In genomic region chr2:43225788-43226557, GRCh38 we compare ENCODE assay signal across 8 cellular contexts. TPM values are rescaled to one million over a fixed set of nuclear protein-coding genes. Genes with fewer than 3 reads are reported as not detected.
DNase-seq lines count a peak whose midpoint lies in the region; ATAC-seq, FAIRE-seq and TF ChIP-seq lines count a peak whose summit lies in the region.

No MANE protein-coding gene starts in this region.

- intact Hi-C loops in testis (cut with DNase I; ENCODE audit: low total_unique reads) = loop anchor here (5.0 to 10.0 kb wide), 3 partner anchors 254 to 381 kb away; no protein-coding TSS in a partner anchor

- TF ChIP-seq POLR2A in Peyer's patch (IDR thresholded peaks at IDR 0.05) = no peak
- peak; percentile 91 for TF ChIP-seq POLR2A in testis (IDR thresholded peaks at IDR 0.05)

- H3K36me3 ChIP-seq in Peyer's patch (peaks cover 0 to 37% (median 4%) of the 10 kb centered on the region in 3 donors), testis (ENCODE audit: low read depth, missing control alignments) (no peaks in the 10 kb centered on the region)

- H3K4me1 ChIP-seq in Peyer's patch = peaks cover 0 to 19% (median 13%) of the 10 kb centered on the region in 4 donors
- peaks cover 31% of the 10 kb centered on the region for H3K4me1 ChIP-seq in testis

- ATAC-seq in GM18868 (IDR thresholded peaks at IDR 0.05; ENCODE audit: unreplicated experiment) (peak; percentile 24), HG03108 (IDR thresholded peaks at IDR 0.05; ENCODE audit: unreplicated experiment) (peak; percentile 27)

- H3K9me3 ChIP-seq in Peyer's patch (no peaks in the 10 kb centered on the region), testis (no peaks in the 10 kb centered on the region)

- FAIRE-seq in frontal cortex (lab: Jason Lieb, UNC) = no peak

- no peaks in the 10 kb centered on the region for H3K27me3 ChIP-seq in Peyer's patch
- H3K27me3 ChIP-seq in testis = no peaks in the 10 kb centered on the region

- H3K4me3 ChIP-seq in AG10803 (ENCODE audit: low read length) = peak overlapping the region; percentile 72
- peak overlapping the region; percentile 74 to 95 (median 84) for H3K4me3 ChIP-seq in Peyer's patch
- H3K4me3 ChIP-seq in testis = peak overlapping the region; percentile 84 to 97

- H3K27ac ChIP-seq in Peyer's patch (peak overlapping the region; percentile 94 to 100 (median 100)), testis (peak overlapping the region; percentile 92 to 100)

- 0 to 1% methylated on average over 49 to 78 of the region's 80 CpGs for WGBS in testis, 2 donors

- DNase-seq in AG10803 (ENCODE audit: low read depth) (peak; percentile 64), Peyer's patch (peak; percentile 48 to 86 (median 86)), frontal cortex (ENCODE audit: low spot score in 2 of 2) (peak; percentile 54 to 72), nucleus accumbens (lab: John Stamatoyannopoulos, UW) (peak in 33 of 56 donors; percentile 22 to 93 (median 62)), testis (peak; percentile 62)
- DNase-seq in activated gamma-delta T cell treated with anti-CD3 and anti-CD28 coated beads, Interleukin-2, amount 50 U/mL, for 16 hours (ENCODE audit: low read depth) = peak; percentile 56

- TF ChIP-seq CTCF in AG10803 (conservative IDR thresholded peaks at IDR 0.05; ENCODE audit: low read length) (no peak), Peyer's patch (IDR thresholded peaks at IDR 0.05) (no peak), testis (IDR thresholded peaks at IDR 0.05) (no peak)

RNA-seq across cellular contexts. Expression of gene ZFP36L2, which starts 0.4 kb away (rescaled TPM):
- total RNA-seq in Peyer's patch (100 to 1,000 TPM in 3 of 4 donors, 10 to 100 TPM in 1; 90.4 to 227 (median 148) TPM), frontal cortex (2.4 TPM), testis (10 to 100 TPM; 35.7 to 54.4 TPM)
- polyA plus RNA-seq in testis (ENCODE audit: insufficient read depth, low read depth, low replicate concordance) = 45.4 TPM

Comparison
In these comparisons a context has a peak if more than half of its experiments do, and no peak if none do; other contexts are left out.
1. Peak in every context shown above with its lines: DNase-seq, ATAC-seq, H3K4me3 ChIP-seq and H3K27ac ChIP-seq.
2. RNA of gene ZFP36L2, which starts 0.4 kb away (total RNA-seq): 90.4 to 227 TPM in Peyer's patch and 35.7 to 54.4 TPM in testis; 2.4 TPM in frontal cortex (single experiment); every median in the first group is over 10 times any median in the second.